Comparison of ENCODE assay signal across 8 cellular contexts in genomic region chr12:52879394-52880351, GRCh38. TPM values are rescaled to one million over a fixed set of nuclear protein-coding genes. Genes with fewer than 3 reads are reported as not detected.
DNase-seq lines count a peak whose midpoint lies in the region; ATAC-seq, FAIRE-seq and TF ChIP-seq lines count a peak whose summit lies in the region.

No MANE protein-coding gene starts in this region.

- H3K4me3 Mint-ChIP-seq in chondrocyte (ENCODE audit: unreplicated experiment): peak overlapping the region; percentile 66

- peak; percentile 72 for ATAC-seq in HG03159 (IDR thresholded peaks at IDR 0.05; ENCODE audit: unreplicated experiment)
- ATAC-seq in HG03520 (IDR thresholded peaks at IDR 0.05; ENCODE audit: unreplicated experiment): no peak

- H3K4me3 ChIP-seq in kidney epithelial cell (ENCODE audit: low read depth, low read length): no peak overlapping the region

- TF ChIP-seq CTCF in D721Med (IDR thresholded peaks at IDR 0.05; ENCODE audit: insufficient read depth, missing control alignments) (peak; percentile 89), chondrocyte (IDR thresholded peaks at IDR 0.05) (peak; percentile 93), kidney epithelial cell (IDR thresholded peaks at IDR 0.05; ENCODE audit: insufficient read depth, low read length, poor library complexity, severe bottlenecking) (peak; percentile 98)

- H3K27me3 ChIP-seq in kidney epithelial cell (ENCODE audit: control insufficient read depth, insufficient read depth, low read length): no peaks in the 10 kb centered on the region

- H3K9me3 Mint-ChIP-seq in chondrocyte (ENCODE audit: low read depth): no peaks in the 10 kb centered on the region

- H3K4me1 Mint-ChIP-seq in chondrocyte (ENCODE audit: low read depth): peaks cover 34% of the 10 kb centered on the region

- peak overlapping the region; percentile 74 for H3K27ac Mint-ChIP-seq in chondrocyte (ENCODE audit: unreplicated experiment)

- H3K36me3 ChIP-seq in kidney epithelial cell (ENCODE audit: control insufficient read depth, insufficient read depth, low read length): no peaks in the 10 kb centered on the region

- FAIRE-seq in D721Med (lab: Jason Lieb, UNC): no peak

- no peaks in the 10 kb centered on the region for H3K36me3 Mint-ChIP-seq in chondrocyte (ENCODE audit: low read depth)

- DNase-seq in D721Med (ENCODE audit: insufficient read length, low spot score): peak; percentile 73
- peak; percentile 95 for DNase-seq in NCI-H510A treated with DMSO at 0.1 percent for 48 hours (lab: John Stamatoyannopoulos, UW)
- peak; percentile 81 for DNase-seq in activated CD4-positive, alpha-beta T cell treated with anti-CD3 and anti-CD28 coated beads for 48 hours
- DNase-seq in chondrocyte (ENCODE audit: low spot score): no peak
- peak; percentile 69 for DNase-seq in kidney epithelial cell (ENCODE audit: low read depth)
- peak in 3 of 4 experiments; percentile 24 to 62 (median 56) for DNase-seq in stimulated activated CD4-positive, alpha-beta T cell treated with anti-CD3 and anti-CD28 coated beads, Interleukin-1b, Interleukin-23, amount 100 ng/mL, for 24 hours (ENCODE audit: low read depth in 4 of 4, low spot score in 1 of 4)

- H3K27me3 Mint-ChIP-seq in chondrocyte (ENCODE audit: low read depth): no peaks in the 10 kb centered on the region

RNA-seq across cellular contexts. Expression of gene KRT8, which starts 25.2 kb away (rescaled TPM):
- 11.3 to 15.7 TPM (median 13.0 TPM) in 3 replicates for total RNA-seq in chondrocyte
- total RNA-seq in kidney epithelial cell: 1,322 and 1,341 TPM in 2 replicates

RNA-seq across cellular contexts. Expression of gene KRT78, which starts 30.9 kb away (rescaled TPM):
- total RNA-seq in chondrocyte (not detected in 3 replicates), kidney epithelial cell (not detected in 2 replicates)

RNA-seq across cellular contexts. Expression of gene KRT79, which starts 45.6 kb away (rescaled TPM):
- total RNA-seq in chondrocyte: 0.10 to 0.31 TPM (median 0.19 TPM) in 3 replicates
- total RNA-seq in kidney epithelial cell: not detected in 2 replicates

Comparison
In these comparisons a context has a peak if more than half of its experiments do, and no peak if none do; other contexts are left out.
1. RNA of gene KRT8, which starts 25.2 kb away (total RNA-seq): 1,322 to 1,341 TPM in kidney epithelial cell; 11.3 to 15.7 TPM in chondrocyte; every median in the first group is over 10 times any median in the second.
2. Peak in every context shown above with its lines, with median percentiles within 50 percentile points of each other: CTCF ChIP-seq.